Comparison of ENCODE assay signal across 8 cellular contexts in the genomic region with DNA sequence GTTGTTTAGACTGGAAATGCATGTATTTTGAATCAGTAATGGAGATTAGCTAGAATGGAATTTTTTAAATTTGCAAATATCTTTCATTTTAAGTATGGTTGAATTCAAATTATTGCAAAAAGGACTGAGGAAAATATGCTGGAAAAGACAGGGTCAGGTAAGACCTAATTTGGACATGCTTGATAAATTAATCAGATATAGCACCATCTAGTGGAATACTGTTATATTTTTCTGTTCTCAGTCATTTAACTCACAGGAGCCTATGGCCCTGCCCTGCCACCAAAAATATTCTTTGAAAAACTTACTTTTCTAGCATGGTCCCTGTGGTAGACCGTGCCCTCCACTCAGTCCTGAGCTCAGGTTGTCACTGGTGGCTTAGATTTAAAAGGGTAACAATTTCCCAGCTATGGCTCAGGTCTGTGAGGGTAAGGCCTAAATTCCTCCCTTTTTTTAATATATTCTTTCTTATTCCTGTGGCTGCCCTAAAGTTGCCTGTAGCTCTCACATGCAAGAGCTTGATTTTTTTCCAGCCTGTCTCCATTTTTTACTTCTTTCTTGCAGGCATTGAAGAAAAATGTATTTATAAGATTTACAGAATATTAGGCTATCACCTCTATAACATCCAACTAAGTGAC. TPM values are rescaled to one million over a fixed set of nuclear protein-coding genes. Genes with fewer than 3 reads are reported as not detected.
A peak's percentile ranks its signal among the peaks of the same experiment; 100 is the strongest.
DNase-seq lines count a peak whose midpoint lies in the region; ATAC-seq and TF ChIP-seq lines count a peak whose summit lies in the region.

No MANE protein-coding gene starts in this region.

- no peaks in the 10 kb centered on the region for H3K4me1 Mint-ChIP-seq in activated T-helper 2 cell treated with anti-CD3 and anti-CD28 coated beads, Interferon-gamma antibody, Interleukin-2, Interleukin-4, amounts not matched to agents 10 μg/mL and 5 μg/mL and 100 μg/mL, durations not matched to agents 14 hours and 24 hours and 36 hours (ENCODE audit: low read depth)

- intact Hi-C loops in breast epithelium (cut with DNase I; ENCODE audit: low total_unique reads), result no loop called here
- intact Hi-C loops in left colon (cut with DNase I, micrococcal nuclease), result loop anchor here in 1 of 2 donors (2.0 kb wide), 1 partner anchor 116 kb away; no protein-coding TSS in a partner anchor
- intact Hi-C loops in upper lobe of right lung (cut with DNase I), result no loop called here
- intact Hi-C loops in activated T-helper 2 cell treated with anti-CD3 and anti-CD28 coated beads, Interferon-gamma antibody, Interleukin-2, Interleukin-4, amounts not matched to agents 10 μg/mL and 5 μg/mL and 100 μg/mL, durations not matched to agents 14 hours and 24 hours and 36 hours (cut with micrococcal nuclease), result loop anchor here (1.0 to 5.0 kb wide), 3 partner anchors 64 to 296 kb away; a partner anchor contains a TSS

- DNase-seq in DMS 273 treated with DMSO at 0.1 percent for 48 hours (lab: John Stamatoyannopoulos, UW) (peak; percentile 37), NCI-H82 treated with DMSO at 0.1 percent for 48 hours (lab: John Stamatoyannopoulos, UW; ENCODE audit: unreplicated experiment) (peak; percentile 36), breast epithelium (ENCODE audit: low spot score in 2 of 2) (no peak), left colon (no peak), upper lobe of right lung (no peak)
- no peak for DNase-seq in activated T-helper 2 cell treated with anti-CD3 and anti-CD28 coated beads, Interferon-gamma antibody, Interleukin-2, Interleukin-4, amounts not matched to agents 10 μg/mL and 5 μg/mL and 100 μg/mL, durations not matched to agents 14 hours and 24 hours and 36 hours (ENCODE audit: low spot score)

- H3K9me3 Mint-ChIP-seq in activated T-helper 2 cell treated with anti-CD3 and anti-CD28 coated beads, Interferon-gamma antibody, Interleukin-2, Interleukin-4, amounts not matched to agents 10 μg/mL and 5 μg/mL and 100 μg/mL, durations not matched to agents 14 hours and 24 hours and 36 hours, result peaks cover 20% of the 10 kb centered on the region

- H3K9me3 ChIP-seq in breast epithelium (peaks cover 0 to 4% of the 10 kb centered on the region in 2 donors), upper lobe of right lung (no peaks in the 10 kb centered on the region)

- peaks cover 22% of the 10 kb centered on the region for H3K27me3 Mint-ChIP-seq in activated T-helper 2 cell treated with anti-CD3 and anti-CD28 coated beads, Interferon-gamma antibody, Interleukin-2, Interleukin-4, amounts not matched to agents 10 μg/mL and 5 μg/mL and 100 μg/mL, durations not matched to agents 14 hours and 24 hours and 36 hours (ENCODE audit: low read depth)

- peaks cover 6% of the 10 kb centered on the region for H3K36me3 Mint-ChIP-seq in activated T-helper 2 cell treated with anti-CD3 and anti-CD28 coated beads, Interferon-gamma antibody, Interleukin-2, Interleukin-4, amounts not matched to agents 10 μg/mL and 5 μg/mL and 100 μg/mL, durations not matched to agents 14 hours and 24 hours and 36 hours (ENCODE audit: low read depth)

- TF ChIP-seq CTCF in breast epithelium (IDR thresholded peaks at IDR 0.05) (peak in 2 of 3 donors; percentile 36 to 44), upper lobe of right lung (IDR thresholded peaks at IDR 0.05) (peak; percentile 55)

- H3K36me3 ChIP-seq in breast epithelium (no peaks in the 10 kb centered on the region), upper lobe of right lung (no peaks in the 10 kb centered on the region)

- no peak overlapping the region for H3K27ac Mint-ChIP-seq in activated T-helper 2 cell treated with anti-CD3 and anti-CD28 coated beads, Interferon-gamma antibody, Interleukin-2, Interleukin-4, amounts not matched to agents 10 μg/mL and 5 μg/mL and 100 μg/mL, durations not matched to agents 14 hours and 24 hours and 36 hours

- H3K4me3 Mint-ChIP-seq in activated T-helper 2 cell treated with anti-CD3 and anti-CD28 coated beads, Interferon-gamma antibody, Interleukin-2, Interleukin-4, amounts not matched to agents 10 μg/mL and 5 μg/mL and 100 μg/mL, durations not matched to agents 14 hours and 24 hours and 36 hours (ENCODE audit: low read depth), result no peak overlapping the region

- H3K27me3 ChIP-seq in breast epithelium (no peaks in the 10 kb centered on the region), upper lobe of right lung (no peaks in the 10 kb centered on the region)

- H3K4me3 ChIP-seq in breast epithelium (no peak overlapping the region), upper lobe of right lung (no peak overlapping the region)

- ATAC-seq in GM19328 (IDR thresholded peaks at IDR 0.05; ENCODE audit: unreplicated experiment) (peak; percentile 53), HG03571 (IDR thresholded peaks at IDR 0.05; ENCODE audit: unreplicated experiment) (peak; percentile 78), left colon (peak; percentile 46), upper lobe of right lung (peak; percentile 76)

- H3K4me1 ChIP-seq in breast epithelium (no peaks in the 10 kb centered on the region), upper lobe of right lung (no peaks in the 10 kb centered on the region)

- no peak overlapping the region for H3K27ac ChIP-seq in breast epithelium
- no peak overlapping the region for H3K27ac ChIP-seq in upper lobe of right lung

- no peak for TF ChIP-seq POLR2A in breast epithelium (IDR thresholded peaks at IDR 0.05)

RNA-seq across cellular contexts. Expression of a gene that starts 25.3 kb away (rescaled TPM):
- total RNA-seq in breast epithelium, result 10 to 100 TPM in 1 of 3 donors, 1 to 10 TPM in 2; 7.9 to 10.7 (median 8.8) TPM
- total RNA-seq in left colon, result 1 to 10 TPM; 5.1 to 5.3 TPM
- 12.9 TPM for total RNA-seq in upper lobe of right lung
- 13.1 and 13.7 TPM in 2 replicates for total RNA-seq in activated T-helper 2 cell treated with anti-CD3 and anti-CD28 coated beads, Interferon-gamma antibody, Interleukin-2, Interleukin-4, amounts not matched to agents 10 μg/mL and 5 μg/mL and 100 μg/mL, durations not matched to agents 14 hours and 24 hours and 36 hours

Comparison
In these comparisons a context has a peak if more than half of its experiments do, and no peak if none do; other contexts are left out.
1. DNase-seq: peak in DMS 273 treated with DMSO at 0.1 percent for 48 hours (single experiment) and NCI-H82 treated with DMSO at 0.1 percent for 48 hours (single experiment); none in breast epithelium (0 of 2), left colon (0 of 2), upper lobe of right lung (single experiment) and activated T-helper 2 cell treated with anti-CD3 and anti-CD28 coated beads, Interferon-gamma antibody, Interleukin-2, Interleukin-4, amounts not matched to agents 10 μg/mL and 5 μg/mL and 100 μg/mL, durations not matched to agents 14 hours and 24 hours and 36 hours (single experiment).
2. Peak in every context shown above with its lines, with median percentiles within 50 percentile points of each other: ATAC-seq.